In genomic region chr2:143219266-143219665, GRCh38 we compare ENCODE assay signal across 15 cellular contexts.
A peak's percentile ranks its signal among the peaks of the same experiment; 100 is the strongest.
DNase-seq lines count a peak whose midpoint lies in the region; ATAC-seq lines count a peak whose summit lies in the region.
"Had no signal": no experiment of that assay in that cellular context is flagged by ENCODE, and none has a peak within 500 bp of the region (broad histone marks: within the 10 kb centered on the region; RNA-seq: fewer than 3 reads in every experiment).

No MANE protein-coding gene starts in this region.

- H3K4me3 Mint-ChIP-seq in CD4-positive, alpha-beta memory T cell: no peak overlapping the region
- no peak overlapping the region for H3K4me3 Mint-ChIP-seq in T-cell
- no peak overlapping the region for H3K4me3 Mint-ChIP-seq in naive thymus-derived CD4-positive, alpha-beta T cell
- H3K4me3 Mint-ChIP-seq: CD8-positive, alpha-beta memory T cell had no signal

- peaks cover 16% of the 10 kb centered on the region for H3K36me3 ChIP-seq in CD4-positive, alpha-beta memory T cell (ENCODE audit: insufficient read depth, low read length)
- peaks cover 0 to 11% (median 0%) of the 10 kb centered on the region in 3 experiments for H3K36me3 ChIP-seq in naive thymus-derived CD4-positive, alpha-beta T cell (ENCODE audit: control insufficient read depth in 2 of 3, insufficient read depth in 3 of 3, low read length in 3 of 3)
- H3K36me3 ChIP-seq: SJSA1 had no signal

- no peak overlapping the region for H3K4me3 ChIP-seq in CD4-positive, alpha-beta memory T cell (ENCODE audit: low read length in 2 of 2)
- no peak overlapping the region for H3K4me3 ChIP-seq in naive thymus-derived CD4-positive, alpha-beta T cell (ENCODE audit: low read length)
- H3K4me3 ChIP-seq: SJSA1 had no signal

- POLR2A ChIA-PET in CD4-positive, alpha-beta memory T cell (lab: Charles Lee; ENCODE audit: partially characterized antibody): interaction anchor here (2.3 kb wide), 1 partner anchor 39 kb away, joined by 7 read pairs; no protein-coding TSS in a partner anchor
- POLR2A ChIA-PET in T-cell (lab: Charles Lee): no interaction called here
- POLR2A ChIA-PET in naive thymus-derived CD4-positive, alpha-beta T cell (lab: Charles Lee): no interaction called here

- intact Hi-C loops in CD4-positive, alpha-beta memory T cell (cut with micrococcal nuclease): loop anchor here (5.0 kb wide), 1 partner anchor 42 kb away; no protein-coding TSS in a partner anchor
- intact Hi-C loops in naive thymus-derived CD4-positive, alpha-beta T cell (cut with micrococcal nuclease): no loop called here

- H3K36me3 Mint-ChIP-seq in CD4-positive, alpha-beta memory T cell: peaks cover 47 to 58% of the 10 kb centered on the region in 2 donors
- peaks cover 38% of the 10 kb centered on the region for H3K36me3 Mint-ChIP-seq in T-cell
- H3K36me3 Mint-ChIP-seq in naive thymus-derived CD4-positive, alpha-beta T cell: peaks cover 8 to 43% (median 32%) of the 10 kb centered on the region in 5 donors

- H3K4me1 ChIP-seq in CD4-positive, alpha-beta memory T cell (ENCODE audit: insufficient read depth, low read length): peaks cover 54% of the 10 kb centered on the region
- peaks cover 4 to 11% of the 10 kb centered on the region in 2 donors for H3K4me1 ChIP-seq in naive thymus-derived CD4-positive, alpha-beta T cell (ENCODE audit: control insufficient read depth in 2 of 2, insufficient read depth in 2 of 2, low read length in 2 of 2)
- H3K4me1 ChIP-seq: SJSA1 had no signal

- no peaks in the 10 kb centered on the region for H3K27me3 Mint-ChIP-seq in CD4-positive, alpha-beta memory T cell
- H3K27me3 Mint-ChIP-seq in T-cell: no peaks in the 10 kb centered on the region
- H3K27me3 Mint-ChIP-seq in naive thymus-derived CD4-positive, alpha-beta T cell: no peaks in the 10 kb centered on the region
- H3K27me3 Mint-ChIP-seq: CD8-positive, alpha-beta memory T cell had no signal

- H3K4me1 Mint-ChIP-seq in CD4-positive, alpha-beta memory T cell: peaks cover 49 to 72% (median 62%) of the 10 kb centered on the region in 4 donors
- H3K4me1 Mint-ChIP-seq in T-cell: peaks cover 67 to 74% (median 73%) of the 10 kb centered on the region in 3 donors
- H3K4me1 Mint-ChIP-seq in naive thymus-derived CD4-positive, alpha-beta T cell: peaks cover 33 to 86% (median 75%) of the 10 kb centered on the region in 7 donors

- peaks cover 0 to 3% (median 0%) of the 10 kb centered on the region in 8 donors for H3K9me3 Mint-ChIP-seq in CD4-positive, alpha-beta memory T cell
- peaks cover 0 to 8% (median 0%) of the 10 kb centered on the region in 3 donors for H3K9me3 Mint-ChIP-seq in T-cell
- peaks cover 0 to 4% (median 0%) of the 10 kb centered on the region in 11 donors for H3K9me3 Mint-ChIP-seq in naive thymus-derived CD4-positive, alpha-beta T cell
- H3K9me3 Mint-ChIP-seq: CD8-positive, alpha-beta memory T cell had no signal

- H3K27ac Mint-ChIP-seq in CD4-positive, alpha-beta memory T cell: peak overlapping the region in 4 of 7 donors; percentile 14 to 37 (median 23)
- H3K27ac Mint-ChIP-seq in T-cell: peak overlapping the region; percentile 29 to 51
- H3K27ac Mint-ChIP-seq in naive thymus-derived CD4-positive, alpha-beta T cell: peak overlapping the region in 7 of 9 donors; percentile 12 to 81 (median 45)

- no peaks in the 10 kb centered on the region for H3K9me3 ChIP-seq in CD4-positive, alpha-beta memory T cell (ENCODE audit: control insufficient read depth in 1 of 2, low read length in 2 of 2)
- H3K9me3 ChIP-seq in naive thymus-derived CD4-positive, alpha-beta T cell (ENCODE audit: control insufficient read depth in 2 of 3, low read length in 3 of 3): no peaks in the 10 kb centered on the region
- H3K9me3 ChIP-seq: SJSA1 had no signal

- H3K27ac ChIP-seq in CD4-positive, alpha-beta memory T cell (ENCODE audit: low read depth, low read length): no peak overlapping the region
- H3K27ac ChIP-seq in naive thymus-derived CD4-positive, alpha-beta T cell (ENCODE audit: low read depth, low read length): no peak overlapping the region
- H3K27ac ChIP-seq: SJSA1 had no signal

- no peak for ATAC-seq in T-cell (replicated peaks in 1 of 4)
- no peak for ATAC-seq in naive thymus-derived CD4-positive, alpha-beta T cell
- no peak for ATAC-seq in HG02610 (IDR thresholded peaks at IDR 0.05; ENCODE audit: unreplicated experiment)

- CTCF ChIA-PET in CD4-positive, alpha-beta memory T cell (lab: Charles Lee; ENCODE audit: partially characterized antibody): interaction anchor here (1.0 to 8.8 kb wide), 5 partner anchors 13 to 107 kb away, joined by 3 to 97 read pairs (median 6); no protein-coding TSS in a partner anchor
- CTCF ChIA-PET in T-cell (lab: Charles Lee): interaction anchor here in 1 of 2 donors (0.6 to 0.8 kb wide), 2 partner anchors 40 to 194 kb away, joined by 3 to 4 read pairs; no protein-coding TSS in a partner anchor
- CTCF ChIA-PET in naive thymus-derived CD4-positive, alpha-beta T cell (lab: Charles Lee): interaction anchor here (0.8 to 2.1 kb wide), 2 partner anchors 12 to 108 kb away, joined by 3 to 5 read pairs; no protein-coding TSS in a partner anchor

- no peak for DNase-seq in CD4-positive, alpha-beta memory T cell
- DNase-seq in DMS53 treated with DMSO at 0.1 percent for 48 hours (lab: John Stamatoyannopoulos, UW; ENCODE audit: unreplicated experiment) (peak; percentile 44), T-cell (no peak), HK-2 (ENCODE audit: unreplicated experiment) (no peak), NCI-H69 (lab: John Stamatoyannopoulos, UW) (no peak)
- no peak for DNase-seq in naive thymus-derived CD4-positive, alpha-beta T cell
- DNase-seq: CD8-positive, alpha-beta memory T cell; GDM1; GOT3; NCI-H1048; NCI-H2107; NCI-H446; SW 1271 had no signal

- no peaks in the 10 kb centered on the region for H3K27me3 ChIP-seq in CD4-positive, alpha-beta memory T cell (ENCODE audit: insufficient read depth, low read length)
- no peaks in the 10 kb centered on the region for H3K27me3 ChIP-seq in naive thymus-derived CD4-positive, alpha-beta T cell (ENCODE audit: control insufficient read depth in 2 of 2, insufficient read depth in 2 of 2, low read length in 2 of 2)
- H3K27me3 ChIP-seq: SJSA1 had no signal
